Comparison of ENCODE assay signal across 19 cellular contexts in the genomic region with DNA sequence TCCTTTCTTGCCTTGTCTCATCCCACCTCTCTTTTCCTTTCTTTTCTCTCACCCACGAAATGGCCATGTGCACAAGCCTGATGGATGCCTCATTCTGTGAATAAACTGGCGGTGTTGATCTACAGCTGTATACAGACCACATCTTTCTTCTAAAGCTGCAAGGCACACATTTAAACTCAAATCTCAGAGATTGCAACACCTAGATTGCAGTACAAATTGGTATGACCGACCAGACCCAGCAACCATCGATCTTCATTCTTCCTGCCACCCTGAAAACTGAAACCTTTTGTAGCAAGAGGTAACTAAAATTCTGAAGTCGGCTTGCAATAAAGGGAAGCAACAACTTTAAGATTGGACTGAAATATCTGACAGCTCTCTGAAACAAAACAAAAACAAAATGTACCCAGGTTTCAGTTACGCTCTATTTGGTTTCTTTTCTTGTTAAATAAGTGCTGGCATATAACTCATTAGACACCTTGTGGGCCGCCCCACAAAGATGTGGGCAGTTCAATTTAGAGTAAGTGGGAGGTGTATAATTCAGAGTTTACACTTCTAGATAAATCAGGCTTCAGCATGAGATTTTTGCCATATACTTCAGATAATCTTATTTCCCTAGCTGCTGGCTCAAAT.
DNase-seq lines count a peak whose midpoint lies in the region; FAIRE-seq and TF ChIP-seq lines count a peak whose summit lies in the region.
"Had no signal": no experiment of that assay in that cellular context is flagged by ENCODE, and none has a peak within 500 bp of the region (broad histone marks: within the 10 kb centered on the region; RNA-seq: fewer than 3 reads in every experiment).

No MANE protein-coding gene starts in this region.

- no peaks in the 10 kb centered on the region for H3K9me2 ChIP-seq in MM.1S (replicated peaks; ENCODE audit: insufficient read depth, low read length)

- H3K27ac Mint-ChIP-seq in activated T-helper 2 cell treated with anti-CD3 and anti-CD28 coated beads, Interferon-gamma antibody, Interleukin-2, Interleukin-4, amounts not matched to agents 10 μg/mL and 5 μg/mL and 100 μg/mL, durations not matched to agents 14 hours and 24 hours and 36 hours, result no peak overlapping the region
- H3K27ac Mint-ChIP-seq: CD4-positive, CD25-positive, alpha-beta regulatory T cell had no signal

- H3K4ac ChIP-seq in H1 (replicated peaks; ENCODE audit: insufficient read length, low read depth, low read length) (no peak overlapping the region), mesenchymal stem cell (ENCODE audit: low read depth in 1 of 2, low read length in 2 of 2) (no peak overlapping the region)

- no peaks in the 10 kb centered on the region for H3K27me3 Mint-ChIP-seq in activated T-helper 2 cell treated with anti-CD3 and anti-CD28 coated beads, Interferon-gamma antibody, Interleukin-2, Interleukin-4, amounts not matched to agents 10 μg/mL and 5 μg/mL and 100 μg/mL, durations not matched to agents 14 hours and 24 hours and 36 hours (ENCODE audit: low read depth)
- H3K27me3 Mint-ChIP-seq: CD4-positive, CD25-positive, alpha-beta regulatory T cell had no signal

- FAIRE-seq in H1 (lab: Jason Lieb, UNC), result no peak

- no peak for TF ChIP-seq EP300 in H1 (IDR thresholded peaks at IDR 0.05; ENCODE audit: borderline replicate concordance in 1 of 2, low read depth in 2 of 2, low read length in 2 of 2)

- no peaks in the 10 kb centered on the region for H3K4me1 Mint-ChIP-seq in activated T-helper 2 cell treated with anti-CD3 and anti-CD28 coated beads, Interferon-gamma antibody, Interleukin-2, Interleukin-4, amounts not matched to agents 10 μg/mL and 5 μg/mL and 100 μg/mL, durations not matched to agents 14 hours and 24 hours and 36 hours (ENCODE audit: low read depth)
- H3K4me1 Mint-ChIP-seq: CD4-positive, CD25-positive, alpha-beta regulatory T cell had no signal

- H3K9me3 ChIP-seq in MM.1S (replicated peaks; ENCODE audit: insufficient read depth, low read length), result no peaks in the 10 kb centered on the region
- no peaks in the 10 kb centered on the region for H3K9me3 ChIP-seq in H1 (ENCODE audit: insufficient read depth in 2 of 2, low read depth in 1 of 2, low read length in 1 of 2)
- H3K9me3 ChIP-seq in mesenchymal stem cell (ENCODE audit: control insufficient read depth, low read length), result no peaks in the 10 kb centered on the region
- H3K9me3 ChIP-seq: BE2C, HAP-1 had no signal

- peaks cover 5% of the 10 kb centered on the region; the same call in 1 of the 2 replicates for H3F3A ChIP-seq in MM.1S (ENCODE audit: insufficient read depth, low read length)

- no peak overlapping the region for H3K56ac ChIP-seq in H1 (replicated peaks; ENCODE audit: insufficient read length, low read depth, low read length)

- H4K8ac ChIP-seq in H1 (ENCODE audit: extremely low read depth, insufficient read depth, low read length) (no peak overlapping the region), mesenchymal stem cell (ENCODE audit: low read length) (no peak overlapping the region)

- H2BK12ac ChIP-seq in H1 (ENCODE audit: low read depth, low read length) (no peak overlapping the region), mesenchymal stem cell (ENCODE audit: low read length in 2 of 2) (no peak overlapping the region)

- H2AFZ ChIP-seq in MM.1S (ENCODE audit: low read length) (peak overlapping the region; percentile 78), H1 (ENCODE audit: low read length) (peak overlapping the region; percentile 55), mesenchymal stem cell (ENCODE audit: low read depth, low read length) (no peak overlapping the region)

- H3K79me2 ChIP-seq in MM.1S (ENCODE audit: low read length) (no peaks in the 10 kb centered on the region), H1 (ENCODE audit: control insufficient read depth in 1 of 2, insufficient read depth in 2 of 2, low read length in 2 of 2) (no peaks in the 10 kb centered on the region)

- WGBS in H1 (ENCODE audit: extremely low coverage in 1 of 2, insufficient coverage in 1 of 2, insufficient read length in 1 of 2, insufficient replicate concordance in 2 of 2, low coverage in 1 of 2, low lambda C conversion rate in 2 of 2, missing lambda C conversion rate in 1 of 2), 2 experiments, result 87% methylated on average over 7 of the region's 7 CpGs; no CpG with 5 or more reads in 1 of the 2 experiments
- 78% methylated on average over 7 of the region's 7 CpGs for WGBS in mesenchymal stem cell

- H3K9me3 Mint-ChIP-seq in activated T-helper 2 cell treated with anti-CD3 and anti-CD28 coated beads, Interferon-gamma antibody, Interleukin-2, Interleukin-4, amounts not matched to agents 10 μg/mL and 5 μg/mL and 100 μg/mL, durations not matched to agents 14 hours and 24 hours and 36 hours, result peaks cover 33% of the 10 kb centered on the region

- no peak for TF ChIP-seq POLR2A in H1 (IDR thresholded peaks at IDR 0.05; ENCODE audit: control extremely low read depth in 1 of 2, low read depth in 2 of 2, low read length in 2 of 2)

- no peaks in the 10 kb centered on the region for H3K36me3 Mint-ChIP-seq in activated T-helper 2 cell treated with anti-CD3 and anti-CD28 coated beads, Interferon-gamma antibody, Interleukin-2, Interleukin-4, amounts not matched to agents 10 μg/mL and 5 μg/mL and 100 μg/mL, durations not matched to agents 14 hours and 24 hours and 36 hours (ENCODE audit: low read depth)
- H3K36me3 Mint-ChIP-seq: CD4-positive, CD25-positive, alpha-beta regulatory T cell had no signal

- H3K4me1 ChIP-seq in MM.1S (ENCODE audit: low read length) (0 out of 2 replicates have a peak, but pooled peaks cover 2% of the 10 kb centered on the region), H1 (replicated peaks in 1 of 4; ENCODE audit: control insufficient read depth in 3 of 4, insufficient read depth in 4 of 4, low read length in 3 of 4) (no peaks in the 10 kb centered on the region; a peak in 1 of 7 replicates), mesenchymal stem cell (ENCODE audit: control insufficient read depth, insufficient read depth, low read depth, low read length) (no peaks in the 10 kb centered on the region)
- H3K4me1 ChIP-seq: BE2C, HAP-1 had no signal

- no peaks in the 10 kb centered on the region for H3K79me1 ChIP-seq in H1 (ENCODE audit: low read depth, low read length)
- no peaks in the 10 kb centered on the region for H3K79me1 ChIP-seq in mesenchymal stem cell (replicated peaks; ENCODE audit: low read length, poor library complexity, severe bottlenecking)

- H2AK5ac ChIP-seq in H1 (ENCODE audit: low read depth, low read length) (no peak overlapping the region), mesenchymal stem cell (ENCODE audit: low read length, severe bottlenecking) (no peak overlapping the region)

- H3K14ac ChIP-seq in H1 (ENCODE audit: insufficient read length) (no peak overlapping the region), mesenchymal stem cell (ENCODE audit: low read length in 2 of 2) (no peak overlapping the region)

- H3K36me3 ChIP-seq in MM.1S (replicated peaks; ENCODE audit: insufficient read depth, low read length) (no peaks in the 10 kb centered on the region), H1 (ENCODE audit: control insufficient read depth in 2 of 4, insufficient read depth in 4 of 4, low read length in 3 of 4) (no peaks in the 10 kb centered on the region), mesenchymal stem cell (ENCODE audit: control insufficient read depth in 1 of 2, insufficient read depth in 2 of 2, low read depth in 1 of 2, low read length in 2 of 2) (no peaks in the 10 kb centered on the region)
- H3K36me3 ChIP-seq: BE2C, HAP-1 had no signal

- H4K91ac ChIP-seq in H1 (replicated peaks; ENCODE audit: insufficient read length, low read length) (no peak overlapping the region), mesenchymal stem cell (ENCODE audit: low read length) (no peak overlapping the region)

- no peak for TF ChIP-seq CTCF in MM.1S (IDR thresholded peaks at IDR 0.05; ENCODE audit: low read length)
- TF ChIP-seq CTCF in H1 (IDR thresholded peaks at IDR 0.05; ENCODE audit: control extremely low read depth in 1 of 3, insufficient read depth in 1 of 3, low read depth in 1 of 3, low read length in 3 of 3), result no peak

- DNase-seq in MM.1S, result peak; percentile 76
- DNase-seq in H1 (ENCODE audit: low read depth in 1 of 2, low spot score in 2 of 2), result no peak
- DNase-seq in mesenchymal stem cell, result no peak
- no peak for DNase-seq in NCI-H1048 (lab: John Stamatoyannopoulos, UW)
- DNase-seq in epidermal melanocyte (ENCODE audit: insufficient read length, low spot score), result no peak
- DNase-seq in hippocampal formation (lab: John Stamatoyannopoulos, UW), result no peak
- no peak for DNase-seq in activated T-helper 2 cell treated with anti-CD3 and anti-CD28 coated beads, Interferon-gamma antibody, Interleukin-2, Interleukin-4, amounts not matched to agents 10 μg/mL and 5 μg/mL and 100 μg/mL, durations not matched to agents 14 hours and 24 hours and 36 hours (ENCODE audit: low spot score)
- DNase-seq: BE2C; CD4-positive, CD25-positive, alpha-beta regulatory T cell; DMS79; KG1; NCI-H1105 treated with DMSO at 0.1 percent for 48 hours; NCI-H2029 treated with DMSO at 0.1 percent for 48 hours; NCI-H2171; NCI-H524 treated with DMSO at 0.1 percent for 48 hours; NCI-H82; SHP77 treated with DMSO at 0.1 percent for 48 hours had no signal

- H3K4me2 ChIP-seq in MM.1S (ENCODE audit: low read depth, low read length), result peak overlapping the region; percentile 73
- no peak overlapping the region for H3K4me2 ChIP-seq in H1 (ENCODE audit: insufficient read depth in 1 of 2, low read depth in 2 of 2, low read length in 2 of 2)
- H3K4me2 ChIP-seq in mesenchymal stem cell (ENCODE audit: low read length, poor library complexity, severe bottlenecking), result no peak overlapping the region

- no peak overlapping the region for H2BK120ac ChIP-seq in H1 (replicated peaks; ENCODE audit: low read depth, low read length)
- no peak overlapping the region for H2BK120ac ChIP-seq in mesenchymal stem cell (ENCODE audit: low read depth, low read length)

- POLR2A ChIA-PET in H1 (lab: Charles Lee; ENCODE audit: partially characterized antibody), result no interaction called here

- no peaks in the 10 kb centered on the region for H3K27me3 ChIP-seq in MM.1S (replicated peaks; ENCODE audit: insufficient read depth, low read length)
- no peaks in the 10 kb centered on the region for H3K27me3 ChIP-seq in H1 (replicated peaks in 1 of 4; ENCODE audit: control insufficient read depth in 3 of 4, extremely low read depth in 1 of 4, insufficient read depth in 3 of 4, low read length in 3 of 4)
- H3K27me3 ChIP-seq in mesenchymal stem cell (ENCODE audit: control insufficient read depth in 1 of 2, insufficient read depth in 1 of 2, low read length in 2 of 2), result no peaks in the 10 kb centered on the region
- H3K27me3 ChIP-seq: BE2C had no signal

- H3K18ac ChIP-seq in H1 (ENCODE audit: extremely low read depth, low read length) (no peak overlapping the region), mesenchymal stem cell (ENCODE audit: low read depth in 1 of 2, low read length in 2 of 2) (no peak overlapping the region)

- no peak overlapping the region for H2BK20ac ChIP-seq in H1 (ENCODE audit: low read length)

- H4K20me1 ChIP-seq in MM.1S (ENCODE audit: insufficient read depth, low read length) (no peaks in the 10 kb centered on the region), H1 (replicated peaks in 1 of 2; ENCODE audit: control insufficient read depth in 1 of 2, insufficient read depth in 2 of 2, low read length in 2 of 2) (no peaks in the 10 kb centered on the region)

- no peak overlapping the region for H2BK15ac ChIP-seq in H1 (ENCODE audit: low read length)
- H2BK15ac ChIP-seq in mesenchymal stem cell (ENCODE audit: low read depth, poor library complexity, severe bottlenecking), result no peak overlapping the region

- no peak overlapping the region for H3K23ac ChIP-seq in H1 (ENCODE audit: insufficient read length)
- H3K23ac ChIP-seq in mesenchymal stem cell (ENCODE audit: low read length in 2 of 2), result no peak overlapping the region

- intact Hi-C loops in activated T-helper 2 cell treated with anti-CD3 and anti-CD28 coated beads, Interferon-gamma antibody, Interleukin-2, Interleukin-4, amounts not matched to agents 10 μg/mL and 5 μg/mL and 100 μg/mL, durations not matched to agents 14 hours and 24 hours and 36 hours (cut with micrococcal nuclease), result no loop called here

- no peaks in the 10 kb centered on the region for H3K23me2 ChIP-seq in H1 (ENCODE audit: low read depth, low read length)

- TF ChIP-seq RAD21 in H1 (IDR thresholded peaks at IDR 0.05 in 1 of 2, conservative IDR thresholded peaks at IDR 0.05 in 1 of 2; ENCODE audit: low read depth in 2 of 2, low read length in 2 of 2), result no peak

- CTCF ChIA-PET in H1 (lab: Charles Lee; ENCODE audit: partially characterized antibody), result no interaction called here

- H3K4me3 ChIP-seq in MM.1S (ENCODE audit: low read length) (peak overlapping the region; percentile 68), H1 (ENCODE audit: extremely low read depth in 1 of 4, insufficient read depth in 2 of 4, low read depth in 3 of 4, low read length in 4 of 4) (no peak overlapping the region), mesenchymal stem cell (ENCODE audit: insufficient read depth in 1 of 2, low read depth in 1 of 2, low read length in 2 of 2) (no peak overlapping the region)
- H3K4me3 ChIP-seq: HAP-1 had no signal

- peak overlapping the region; percentile 61; the same call in 1 of the 2 replicates for H3K9ac ChIP-seq in MM.1S (ENCODE audit: low read length)
- H3K9ac ChIP-seq in H1 (replicated peaks in 1 of 4; ENCODE audit: extremely low read depth in 1 of 4, low read depth in 3 of 4, low read length in 3 of 4), result no peak overlapping the region
- peak overlapping the region; percentile 16 for H3K9ac ChIP-seq in mesenchymal stem cell (ENCODE audit: low read length)

- H3K4me3 Mint-ChIP-seq in activated T-helper 2 cell treated with anti-CD3 and anti-CD28 coated beads, Interferon-gamma antibody, Interleukin-2, Interleukin-4, amounts not matched to agents 10 μg/mL and 5 μg/mL and 100 μg/mL, durations not matched to agents 14 hours and 24 hours and 36 hours (ENCODE audit: low read depth), result no peak overlapping the region
- H3K4me3 Mint-ChIP-seq: CD4-positive, CD25-positive, alpha-beta regulatory T cell had no signal

- H2BK5ac ChIP-seq in H1 (ENCODE audit: low read depth, low read length) (no peak overlapping the region), mesenchymal stem cell (ENCODE audit: low read depth, low read length, poor library complexity, severe bottlenecking) (no peak overlapping the region)

- no peak overlapping the region for H4K5ac ChIP-seq in H1 (ENCODE audit: insufficient read length, low read depth, low read length)

- H3K27ac ChIP-seq in MM.1S (ENCODE audit: low read length) (peak overlapping the region; percentile 85), H1 (ENCODE audit: low read depth, low read length) (no peak overlapping the region), mesenchymal stem cell (ENCODE audit: low read length, poor library complexity, severe bottlenecking) (no peak overlapping the region)
- H3K27ac ChIP-seq: RWPE1 had no signal

Comparison
In these comparisons a context has a peak if more than half of its experiments do, and no peak if none do; other contexts are left out.
1. H3K9ac ChIP-seq: peak in MM.1S (single experiment) and mesenchymal stem cell (single experiment); none in H1 (0 of 4).